5 cellular contexts compared by ENCODE assay signal in the genomic region with DNA sequence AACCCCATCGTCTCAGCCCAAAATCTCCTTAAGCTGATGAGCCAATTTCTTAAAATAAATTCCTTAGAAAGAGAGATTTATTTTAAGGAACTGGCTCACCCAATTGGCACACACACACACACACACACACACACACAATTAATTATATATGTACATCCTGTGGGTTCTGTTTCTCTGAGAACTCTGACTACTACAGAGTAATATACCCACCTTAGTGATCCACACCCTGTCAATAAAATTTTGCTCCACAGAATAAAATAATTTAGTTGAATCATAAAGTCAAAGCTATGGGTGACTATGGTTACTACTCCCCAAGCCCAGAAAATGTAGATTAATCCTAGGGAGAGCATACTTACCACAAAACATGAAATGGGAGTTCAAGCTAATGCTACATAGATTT.
"Had no signal": no experiment of that assay in that cellular context is flagged by ENCODE, and none has a peak within 500 bp of the region (broad histone marks: within the 10 kb centered on the region; RNA-seq: fewer than 3 reads in every experiment).

No MANE protein-coding gene starts in this region.

- H3K27ac ChIP-seq: HL-60 had no signal

- ATAC-seq: HepG2, K562 had no signal

- H3K4me3 ChIP-seq: K562 had no signal

- DNase-seq: IMR-90, KBM-7 had no signal
